In genomic region chr19:30696514-30696913, GRCh38 we compare ENCODE assay signal across 11 cellular contexts.
A peak's percentile ranks its signal among the peaks of the same experiment; 100 is the strongest.
DNase-seq lines count a peak whose midpoint lies in the region; ATAC-seq, FAIRE-seq and TF ChIP-seq lines count a peak whose summit lies in the region.
"Had no signal": no experiment of that assay in that cellular context is flagged by ENCODE, and none has a peak within 500 bp of the region (broad histone marks: within the 10 kb centered on the region; RNA-seq: fewer than 3 reads in every experiment).

No MANE protein-coding gene starts in this region.

- POLR2A ChIA-PET in GM12878 (lab: Charles Lee), result no interaction called here
- POLR2A ChIA-PET in GM10248 (lab: Yijun Ruan, JAX), result no interaction called here

- ATAC-seq in GM12878 (peak; percentile 40; the same call in 1 of the 3 replicates), HG03571 (IDR thresholded peaks at IDR 0.05; ENCODE audit: unreplicated experiment) (no peak)

- H3K27me3 ChIP-seq in GM12878 (replicated peaks in 1 of 2; ENCODE audit: control insufficient read depth in 2 of 2, insufficient read depth in 2 of 2, low read length in 1 of 2), result no peaks in the 10 kb centered on the region
- H3K27me3 ChIP-seq in GM23248 (replicated peaks; ENCODE audit: insufficient read depth), result peaks cover 22% of the 10 kb centered on the region

- no peaks in the 10 kb centered on the region for H3K36me3 ChIP-seq in GM12878 (ENCODE audit: control insufficient read depth in 2 of 2, insufficient read depth in 2 of 2, low read length in 1 of 2)
- H3K36me3 ChIP-seq in GM23248 (ENCODE audit: low read depth), result no peaks in the 10 kb centered on the region

- 51% methylated on average over 6 of the region's 6 CpGs for WGBS in GM12878 (ENCODE audit: insufficient coverage, insufficient replicate concordance, low lambda C conversion rate, missing lambda C conversion rate)
- WGBS in GM23248 (ENCODE audit: low coverage in 1 of 2, low lambda C conversion rate in 2 of 2, missing lambda C conversion rate in 2 of 2), 2 experiments, result 86 to 89% methylated on average over 6 of the region's 6 CpGs

- BruUV-seq in GM12878 (replicated peaks; lab: Mats Ljungman, UMichigan), result no TSS peak

- no peak overlapping the region for H3K4me2 ChIP-seq in GM12878 (ENCODE audit: control insufficient read depth, insufficient read depth)
- no peak overlapping the region for H3K4me2 ChIP-seq in GM23248 (ENCODE audit: unreplicated experiment)

- H3K4me1 ChIP-seq in GM12878 (ENCODE audit: control insufficient read depth, insufficient read depth, low read length), result no peaks in the 10 kb centered on the region
- no peaks in the 10 kb centered on the region for H3K4me1 ChIP-seq in GM23248 (ENCODE audit: insufficient read depth)

- H2AFZ ChIP-seq in GM12878 (ENCODE audit: control insufficient read depth, low read depth, low read length), result no peak overlapping the region
- no peak overlapping the region for H2AFZ ChIP-seq in GM23248

- in situ Hi-C loops in GM12878 (cut with MboI) (no loop called here), GM23248 (cut with MboI) (loop anchor here (25.0 kb wide), 1 partner anchor 1541 kb away; no protein-coding TSS in a partner anchor)

- H3K27ac ChIP-seq in GM12878 (ENCODE audit: control insufficient read depth, insufficient read depth) (no peak overlapping the region), GM23248 (no peak overlapping the region)

- no peak overlapping the region for H3K4me3 ChIP-seq in GM12878
- H3K4me3 ChIP-seq in GM23248, result no peak overlapping the region

- no peaks in the 10 kb centered on the region for H3K9me2 ChIP-seq in GM23248 (ENCODE audit: insufficient read depth)

- H3F3A ChIP-seq in GM23248 (ENCODE audit: insufficient read depth), result no peaks in the 10 kb centered on the region

- CTCF ChIA-PET in GM12878 (lab: Yijun Ruan, JAX) (interaction anchor here (1.6 kb wide), 1 partner anchor 13 kb away, joined by 9 read pairs; no protein-coding TSS in a partner anchor), GM10248 (lab: Yijun Ruan, JAX) (interaction anchor here (1.4 kb wide), 1 partner anchor 1528 kb away, joined by 3 read pairs; no protein-coding TSS in a partner anchor)

- no peak for TF ChIP-seq RAD21 in GM12878 (IDR thresholded peaks at IDR 0.05; ENCODE audit: insufficient read depth, low read depth, low read length)

- DNase-seq in CD1c-positive myeloid dendritic cell (ENCODE audit: extremely low spot score) (peak; percentile 7), HK-2 (ENCODE audit: unreplicated experiment) (peak; percentile 25), GM12878 (ENCODE audit: low read depth, low spot score) (no peak), left kidney (ENCODE audit: low read depth, low spot score) (peak; percentile 84), NCI-H510A (lab: John Stamatoyannopoulos, UW) (no peak), GM23248 (no peak), GM10248 (ENCODE audit: extremely low spot score) (no peak)
- DNase-seq: SHP77; stimulated activated CD4-positive, alpha-beta T cell treated with anti-CD3 and anti-CD28 coated beads, Interleukin-1b, Interleukin-23, amount 100 ng/mL, for 48 hours had no signal

- SMC1A ChIA-PET in GM12878 (lab: Charles Lee; ENCODE audit: uncharacterized antibody, unreplicated experiment), result interaction anchor here (0.9 to 1.0 kb wide), 2 partner anchors 8 to 13 kb away, joined by 3 read pairs; no protein-coding TSS in a partner anchor

- intact Hi-C loops in GM12878 (cut with micrococcal nuclease; ENCODE audit: unreplicated experiment), result no loop called here

- H3K9me3 ChIP-seq in GM12878 (replicated peaks; ENCODE audit: control insufficient read depth, insufficient read depth, low read length), result no peaks in the 10 kb centered on the region; the same call in 2 of the 3 replicates
- H3K9me3 ChIP-seq in GM23248 (ENCODE audit: low read depth), result no peaks in the 10 kb centered on the region

- RAD21 ChIA-PET in GM12878 (lab: Charles Lee; ENCODE audit: unreplicated experiment), result no interaction called here

- no peak for FAIRE-seq in GM12878 (lab: Jason Lieb, UNC)
- FAIRE-seq: GM18507 had no signal

- no peaks in the 10 kb centered on the region for H4K20me1 ChIP-seq in GM12878 (ENCODE audit: control insufficient read depth, insufficient read depth)
- no peaks in the 10 kb centered on the region for H4K20me1 ChIP-seq in GM23248 (ENCODE audit: insufficient read depth)

- H3K9ac ChIP-seq in GM12878 (ENCODE audit: control insufficient read depth, insufficient read depth, low read length) (no peak overlapping the region), GM23248 (no peak overlapping the region)

- TF ChIP-seq CTCF in GM12878 (IDR thresholded peaks at IDR 0.05 in 2 of 3, conservative IDR thresholded peaks at IDR 0.05 in 1 of 3; ENCODE audit: control insufficient read depth in 2 of 3, extremely low read depth in 1 of 3, insufficient read depth in 1 of 3, low read depth in 3 of 3, low read length in 3 of 3) (peak in 2 of 3 experiments; percentile 13 to 27; a peak in 1 of 6 replicates), GM10248 (IDR thresholded peaks at IDR 0.05; ENCODE audit: control extremely low read depth, extremely low read depth, low read depth, missing control alignments) (no peak)

- TF ChIP-seq EP300 in GM12878 (IDR thresholded peaks at IDR 0.05; ENCODE audit: borderline replicate concordance in 1 of 2, control insufficient read depth in 1 of 2, low read depth in 2 of 2, low read length in 2 of 2), result no peak

- H3K79me2 ChIP-seq in GM12878 (ENCODE audit: control insufficient read depth, insufficient read depth, low read length), result no peaks in the 10 kb centered on the region
- no peaks in the 10 kb centered on the region for H3K79me2 ChIP-seq in GM23248 (ENCODE audit: insufficient read depth)

- no peak for TF ChIP-seq POLR2A in GM12878 (IDR thresholded peaks at IDR 0.05; ENCODE audit: low read depth, low read length)

TF ChIP-seq in GM12878, 131 proteins besides CTCF, POLR2A, EP300 and RAD21:
- TF ChIP-seq NRF1 (conservative IDR thresholded peaks at IDR 0.05; ENCODE audit: low read depth, low read length), result 0 out of 2 replicates have a peak, but pooled peaks have one; percentile 3
- no peak for TF ChIP-seq LARP7 (IDR thresholded peaks at IDR 0.05)
- no peak for TF ChIP-seq CHD1 (IDR thresholded peaks at IDR 0.05; ENCODE audit: low read depth, low read length)

Comparison
In these comparisons a context has a peak if more than half of its experiments do, and no peak if none do; other contexts are left out.
1. DNase-seq: peak in CD1c-positive myeloid dendritic cell (single experiment), HK-2 (single experiment) and left kidney (single experiment); none in GM12878 (single experiment), NCI-H510A (single experiment), GM23248 (single experiment) and GM10248 (single experiment).